Comparison of ENCODE assay signal across 8 cellular contexts in the genomic region with DNA sequence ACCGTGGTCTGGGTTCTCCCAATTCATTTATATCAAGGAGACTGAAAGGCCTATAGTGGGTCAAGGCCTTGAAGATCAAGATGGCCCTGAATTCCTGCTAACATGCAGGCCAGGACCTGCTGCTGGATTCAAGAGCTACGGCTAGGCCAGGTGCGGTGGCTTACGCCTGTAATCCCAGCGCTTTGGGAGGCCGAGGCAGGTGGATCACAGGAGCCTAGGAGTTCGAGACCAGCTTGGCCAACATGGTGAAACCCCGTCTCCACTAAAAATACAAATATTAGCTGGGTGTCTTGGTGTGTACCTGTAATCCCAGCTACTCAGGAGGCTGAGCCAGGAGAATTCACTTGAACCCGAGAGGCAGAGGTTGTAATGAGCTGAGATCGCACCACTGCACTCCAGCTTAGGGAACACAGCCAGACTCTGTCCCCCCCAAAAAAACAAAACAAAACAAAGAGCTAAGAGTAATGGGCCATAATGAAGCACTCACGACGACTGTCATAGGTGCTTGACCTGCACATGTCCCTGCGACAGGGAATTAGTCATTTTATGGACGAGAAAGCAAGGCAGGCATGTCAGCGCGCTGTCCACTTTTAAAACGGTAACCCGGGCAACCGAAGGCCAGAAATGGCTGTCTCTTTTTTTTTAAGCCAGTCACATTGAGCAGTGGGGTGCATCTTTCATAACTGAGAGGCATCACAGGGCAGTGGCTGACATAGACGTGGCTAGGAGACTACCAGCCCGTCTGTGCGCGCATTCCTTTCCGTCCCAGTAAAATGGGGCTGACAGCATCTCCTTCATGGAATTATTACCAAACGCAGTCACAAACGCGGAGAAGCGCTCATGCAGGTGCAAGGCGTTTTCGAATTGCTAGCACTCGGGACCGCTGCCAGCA. TPM values are rescaled to one million over a fixed set of nuclear protein-coding genes. Genes with fewer than 3 reads are reported as not detected.
DNase-seq lines count a peak whose midpoint lies in the region; ATAC-seq and TF ChIP-seq lines count a peak whose summit lies in the region.

No MANE protein-coding gene starts in this region.

- no peak overlapping the region for H2AFZ ChIP-seq in H9 (ENCODE audit: low read length)

- peak overlapping the region; percentile 69 for H3K4me2 ChIP-seq in H9 (ENCODE audit: insufficient read depth, insufficient read length, low read length)

- TF ChIP-seq CTCF in AG09309 (IDR thresholded peaks at IDR 0.05; ENCODE audit: control insufficient read depth, insufficient read depth, low read depth, low read length, missing control alignments) (no peak), H9 (conservative IDR thresholded peaks at IDR 0.05) (no peak)

- no peak overlapping the region for H2AK5ac ChIP-seq in H9 (ENCODE audit: insufficient read length, low read length)

- intact Hi-C loops in activated T-helper 1 cell treated with anti-CD3 and anti-CD28 coated beads, Interleukin-12 subunit alpha, Interleukin-12 subunit beta, Interleukin-2, Interleukin-4 antibody, amounts not matched to agents 30 ng/mL and 10 ng/mL and 1 ng/mL, durations not matched to agents 14 hours and 24 hours and 36 hours (cut with micrococcal nuclease) = loop anchor here (5.0 to 10.0 kb wide), 3 partner anchors 682 to 850 kb away; partner anchors contain the start of genes CDIPT, MAZ and TAOK2

- H2BK12ac ChIP-seq in H9 (ENCODE audit: insufficient read length, low read depth, low read length) = no peak overlapping the region

- peak overlapping the region; percentile 41 for H3K4me3 ChIP-seq in AG09309 (ENCODE audit: control insufficient read depth, low read depth, low read length)
- peak overlapping the region; percentile 82 for H3K4me3 ChIP-seq in iPS-20b (ENCODE audit: low read length)
- H3K4me3 ChIP-seq in subcutaneous abdominal adipose tissue (ENCODE audit: low read depth in 1 of 5, low read length in 5 of 5) = peak overlapping the region; percentile 62 to 80 (median 66)

- H3K56ac ChIP-seq in H9 (ENCODE audit: insufficient read length, low read depth, low read length) = no peak overlapping the region

- no peak overlapping the region for H3K23ac ChIP-seq in H9 (ENCODE audit: insufficient read length, low read depth, low read length)

- no peak overlapping the region for H4K8ac ChIP-seq in H9 (replicated peaks; ENCODE audit: insufficient read length, low read depth, low read length)

- 0 out of 2 replicates have a peak, but pooled peaks cover 5% of the 10 kb centered on the region for H3K36me3 ChIP-seq in iPS-20b (ENCODE audit: insufficient read depth, low read depth, low read length)
- H3K36me3 ChIP-seq in subcutaneous abdominal adipose tissue (ENCODE audit: control insufficient read depth in 5 of 5, insufficient read depth in 5 of 5, low read length in 5 of 5) = peaks cover 0 to 60% (median 53%) of the 10 kb centered on the region in 5 donors

- no peaks in the 10 kb centered on the region for H3K9me3 Mint-ChIP-seq in H9
- H3K9me3 Mint-ChIP-seq in activated T-helper 1 cell treated with anti-CD3 and anti-CD28 coated beads, Interleukin-12 subunit alpha, Interleukin-12 subunit beta, Interleukin-2, Interleukin-4 antibody, amounts not matched to agents 30 ng/mL and 10 ng/mL and 1 ng/mL, durations not matched to agents 14 hours and 24 hours and 36 hours = no peaks in the 10 kb centered on the region

- no peak overlapping the region for H4K91ac ChIP-seq in H9 (ENCODE audit: insufficient read length, low read depth, low read length)

- no peak overlapping the region for H2BK120ac ChIP-seq in H9 (ENCODE audit: low read depth, low read length, poor library complexity, severe bottlenecking)

- H2BK15ac ChIP-seq in H9 (ENCODE audit: low read depth, low read length) = no peak overlapping the region

- H3K4ac ChIP-seq in H9 (ENCODE audit: low read depth, low read length) = no peak overlapping the region

- H3K18ac ChIP-seq in H9 (ENCODE audit: insufficient read length, low read depth, low read length) = no peak overlapping the region

- H3K23me2 ChIP-seq in H9 (ENCODE audit: insufficient read length, low read depth, low read length, poor library complexity, severe bottlenecking) = no peaks in the 10 kb centered on the region

- no peak overlapping the region for H2BK5ac ChIP-seq in H9 (ENCODE audit: insufficient read length, low read length)

- H3K9ac ChIP-seq in H9 (ENCODE audit: extremely low read depth, insufficient read length, low read length) = peak overlapping the region; percentile 33
- peak overlapping the region; percentile 69; the same call in 1 of the 2 replicates for H3K9ac ChIP-seq in iPS-20b (ENCODE audit: low read depth, low read length)
- peak overlapping the region; percentile 11 to 81 (median 63) for H3K9ac ChIP-seq in subcutaneous abdominal adipose tissue (ENCODE audit: low read length in 5 of 5)

- DNase-seq in AG09309 (ENCODE audit: low read depth) (peak; percentile 25), H9 (no peak)
- DNase-seq in activated T-helper 1 cell treated with anti-CD3 and anti-CD28 coated beads, Interleukin-12 subunit alpha, Interleukin-12 subunit beta, Interleukin-2, Interleukin-4 antibody, amounts not matched to agents 30 ng/mL and 10 ng/mL and 1 ng/mL, durations not matched to agents 14 hours and 24 hours and 36 hours (ENCODE audit: low spot score) = no peak
- no peak for DNase-seq in stimulated activated naive CD4-positive, alpha-beta T cell (lab: John Stamatoyannopoulos, UW)

- H3K14ac ChIP-seq in H9 (ENCODE audit: insufficient read depth, low read length) = no peak overlapping the region

- peaks cover 44% of the 10 kb centered on the region for H3K27me3 Mint-ChIP-seq in H9 (ENCODE audit: low read depth)
- H3K27me3 Mint-ChIP-seq in activated T-helper 1 cell treated with anti-CD3 and anti-CD28 coated beads, Interleukin-12 subunit alpha, Interleukin-12 subunit beta, Interleukin-2, Interleukin-4 antibody, amounts not matched to agents 30 ng/mL and 10 ng/mL and 1 ng/mL, durations not matched to agents 14 hours and 24 hours and 36 hours (ENCODE audit: insufficient read depth) = no peaks in the 10 kb centered on the region

- H3K4me1 ChIP-seq in H9 (ENCODE audit: insufficient read depth, low read length) = no peaks in the 10 kb centered on the region
- H3K4me1 ChIP-seq in iPS-20b (ENCODE audit: insufficient read depth, low read length) = no peaks in the 10 kb centered on the region; the same call in 1 of the 2 replicates
- H3K4me1 ChIP-seq in subcutaneous abdominal adipose tissue (ENCODE audit: control insufficient read depth in 5 of 5, insufficient read depth in 5 of 5, low read length in 5 of 5) = peaks cover 16 to 44% (median 38%) of the 10 kb centered on the region in 5 donors

- ATAC-seq in HG03520 (IDR thresholded peaks at IDR 0.05; ENCODE audit: unreplicated experiment) (no peak), HG03175 (IDR thresholded peaks at IDR 0.05; ENCODE audit: unreplicated experiment) (no peak)

- peaks cover 9% of the 10 kb centered on the region; the same call in 1 of the 2 replicates for H3K27me3 ChIP-seq in H9 (ENCODE audit: insufficient read depth, low read length)
- H3K27me3 ChIP-seq in iPS-20b (ENCODE audit: insufficient read depth, low read length) = peaks cover 52% of the 10 kb centered on the region
- peaks cover 0 to 3% (median 0%) of the 10 kb centered on the region in 5 donors for H3K27me3 ChIP-seq in subcutaneous abdominal adipose tissue (ENCODE audit: control insufficient read depth in 5 of 5, insufficient read depth in 4 of 5, low read length in 5 of 5)

- peak overlapping the region; percentile 67 to 85 for H3K4me3 Mint-ChIP-seq in H9
- peak overlapping the region; percentile 85 for H3K4me3 Mint-ChIP-seq in activated T-helper 1 cell treated with anti-CD3 and anti-CD28 coated beads, Interleukin-12 subunit alpha, Interleukin-12 subunit beta, Interleukin-2, Interleukin-4 antibody, amounts not matched to agents 30 ng/mL and 10 ng/mL and 1 ng/mL, durations not matched to agents 14 hours and 24 hours and 36 hours

- no peak overlapping the region for H4K5ac ChIP-seq in H9 (ENCODE audit: insufficient read length, low read depth, low read length)

- H3K79me1 ChIP-seq in H9 (ENCODE audit: insufficient read depth, low read depth, low read length, poor library complexity, severe bottlenecking) = no peaks in the 10 kb centered on the region

- H3K27ac ChIP-seq in H9 (ENCODE audit: insufficient read length, low read depth, low read length) = no peak overlapping the region
- no peak overlapping the region for H3K27ac ChIP-seq in iPS-20b (ENCODE audit: low read length)
- peak overlapping the region; percentile 83 for H3K27ac ChIP-seq in subcutaneous abdominal adipose tissue (ENCODE audit: low read depth, low read length)

- H3K4me1 Mint-ChIP-seq in H9 = peaks cover 6 to 14% of the 10 kb centered on the region in 2 experiments
- H3K4me1 Mint-ChIP-seq in activated T-helper 1 cell treated with anti-CD3 and anti-CD28 coated beads, Interleukin-12 subunit alpha, Interleukin-12 subunit beta, Interleukin-2, Interleukin-4 antibody, amounts not matched to agents 30 ng/mL and 10 ng/mL and 1 ng/mL, durations not matched to agents 14 hours and 24 hours and 36 hours (ENCODE audit: low read depth) = peaks cover 47% of the 10 kb centered on the region

- H3K9me3 ChIP-seq in H9 (ENCODE audit: control insufficient read depth, low read depth, low read length) = no peaks in the 10 kb centered on the region
- H3K9me3 ChIP-seq in iPS-20b (ENCODE audit: insufficient read depth, low read depth, low read length) = no peaks in the 10 kb centered on the region
- no peaks in the 10 kb centered on the region for H3K9me3 ChIP-seq in subcutaneous abdominal adipose tissue (ENCODE audit: control insufficient read depth in 5 of 5, low read length in 5 of 5)

- peaks cover 7 to 44% (median 32%) of the 10 kb centered on the region in 3 experiments; a peak in 6 of 7 replicates for H3K36me3 Mint-ChIP-seq in H9 (ENCODE audit: insufficient read depth in 1 of 3, low read depth in 3 of 3)
- peaks cover 55% of the 10 kb centered on the region for H3K36me3 Mint-ChIP-seq in activated T-helper 1 cell treated with anti-CD3 and anti-CD28 coated beads, Interleukin-12 subunit alpha, Interleukin-12 subunit beta, Interleukin-2, Interleukin-4 antibody, amounts not matched to agents 30 ng/mL and 10 ng/mL and 1 ng/mL, durations not matched to agents 14 hours and 24 hours and 36 hours (ENCODE audit: low read depth)

- no peak overlapping the region for H2BK20ac ChIP-seq in H9 (ENCODE audit: low read depth, low read length, poor library complexity, severe bottlenecking)

- WGBS in H9 (ENCODE audit: extremely low coverage, insufficient read length, low lambda C conversion rate) = no CpG with 5 or more reads among the region's 32 CpGs

- no peaks in the 10 kb centered on the region for H3K79me2 ChIP-seq in H9 (ENCODE audit: insufficient read depth, low read length)

- peak overlapping the region in 2 of 3 experiments; percentile 25 to 85; a peak in 2 of 7 replicates for H3K27ac Mint-ChIP-seq in H9
- peak overlapping the region; percentile 90 for H3K27ac Mint-ChIP-seq in activated T-helper 1 cell treated with anti-CD3 and anti-CD28 coated beads, Interleukin-12 subunit alpha, Interleukin-12 subunit beta, Interleukin-2, Interleukin-4 antibody, amounts not matched to agents 30 ng/mL and 10 ng/mL and 1 ng/mL, durations not matched to agents 14 hours and 24 hours and 36 hours

- no peak overlapping the region for H3T11ph ChIP-seq in H9 (ENCODE audit: low read length)

- no peaks in the 10 kb centered on the region for H4K20me1 ChIP-seq in H9 (ENCODE audit: control insufficient read depth, insufficient read depth, insufficient read length)

RNA-seq across cellular contexts. Expression of gene FBRS, which starts 1.0 kb away (rescaled TPM):
- 12.6 and 16.8 TPM in 2 replicates for total RNA-seq in H9 (2021)
- 116 and 125 TPM in 2 replicates for total RNA-seq in activated T-helper 1 cell treated with anti-CD3 and anti-CD28 coated beads, Interleukin-12 subunit alpha, Interleukin-12 subunit beta, Interleukin-2, Interleukin-4 antibody, amounts not matched to agents 30 ng/mL and 10 ng/mL and 1 ng/mL, durations not matched to agents 14 hours and 24 hours and 36 hours

RNA-seq across cellular contexts. Expression of gene PRR14, which starts 6.5 kb away (rescaled TPM):
- 11.6 and 13.6 TPM in 2 replicates for total RNA-seq in H9 (2021)
- 91.9 and 97.4 TPM in 2 replicates for total RNA-seq in activated T-helper 1 cell treated with anti-CD3 and anti-CD28 coated beads, Interleukin-12 subunit alpha, Interleukin-12 subunit beta, Interleukin-2, Interleukin-4 antibody, amounts not matched to agents 30 ng/mL and 10 ng/mL and 1 ng/mL, durations not matched to agents 14 hours and 24 hours and 36 hours

RNA-seq across cellular contexts. Expression of gene SRCAP, which starts 41.8 kb away (rescaled TPM):
- total RNA-seq in H9 (2021) = 63.1 and 65.5 TPM in 2 replicates
- total RNA-seq in activated T-helper 1 cell treated with anti-CD3 and anti-CD28 coated beads, Interleukin-12 subunit alpha, Interleukin-12 subunit beta, Interleukin-2, Interleukin-4 antibody, amounts not matched to agents 30 ng/mL and 10 ng/mL and 1 ng/mL, durations not matched to agents 14 hours and 24 hours and 36 hours = 91.1 and 93.4 TPM in 2 replicates

RNA-seq across cellular contexts. Expression of gene ZNF689, which starts 47.0 kb away (rescaled TPM):
- total RNA-seq in H9 (2021) = 21.1 and 21.9 TPM in 2 replicates
- total RNA-seq in activated T-helper 1 cell treated with anti-CD3 and anti-CD28 coated beads, Interleukin-12 subunit alpha, Interleukin-12 subunit beta, Interleukin-2, Interleukin-4 antibody, amounts not matched to agents 30 ng/mL and 10 ng/mL and 1 ng/mL, durations not matched to agents 14 hours and 24 hours and 36 hours = 14.7 TPM in 2 replicates
